Comparison of ENCODE assay signal across 1 cellular context in genomic region chr7:44213206-44213871, GRCh38.
TF ChIP-seq lines count a peak whose summit lies in the region.

No MANE protein-coding gene starts in this region.

TF ChIP-seq in IMR-90, 13 proteins besides CTCF, POLR2A, EP300 and RAD21 (continued from another document):
- TF ChIP-seq BHLHE40 (IDR thresholded peaks at IDR 0.05; ENCODE audit: low read depth, low read length), result no peak
- TF ChIP-seq RFX5 (IDR thresholded peaks at IDR 0.05; ENCODE audit: low read depth, low read length), result no peak
- TF ChIP-seq CEBPB (IDR thresholded peaks at IDR 0.05; ENCODE audit: low read depth, low read length), result no peak
- TF ChIP-seq RCOR1 (IDR thresholded peaks at IDR 0.05; ENCODE audit: insufficient replicate concordance, low read length), result no peak
- TF ChIP-seq CHD1 (IDR thresholded peaks at IDR 0.05; ENCODE audit: low read depth, low read length), result no peak
- no peak for TF ChIP-seq NFE2L2 (IDR thresholded peaks at IDR 0.05; ENCODE audit: low read depth, low read length)
- TF ChIP-seq SMC3 (IDR thresholded peaks at IDR 0.05; ENCODE audit: low read depth, low read length), result no peak
- no peak for TF ChIP-seq FOS (IDR thresholded peaks at IDR 0.05; ENCODE audit: low read depth, low read length)
- no peak for TF ChIP-seq USF2 (IDR thresholded peaks at IDR 0.05; ENCODE audit: low read depth, low read length)
- TF ChIP-seq MAFK (IDR thresholded peaks at IDR 0.05; ENCODE audit: low read depth, low read length), result no peak
- TF ChIP-seq MAZ (IDR thresholded peaks at IDR 0.05; ENCODE audit: borderline replicate concordance, low read depth, low read length), result no peak
